ENCODE assay signal across 20 cellular contexts in the genomic region with DNA sequence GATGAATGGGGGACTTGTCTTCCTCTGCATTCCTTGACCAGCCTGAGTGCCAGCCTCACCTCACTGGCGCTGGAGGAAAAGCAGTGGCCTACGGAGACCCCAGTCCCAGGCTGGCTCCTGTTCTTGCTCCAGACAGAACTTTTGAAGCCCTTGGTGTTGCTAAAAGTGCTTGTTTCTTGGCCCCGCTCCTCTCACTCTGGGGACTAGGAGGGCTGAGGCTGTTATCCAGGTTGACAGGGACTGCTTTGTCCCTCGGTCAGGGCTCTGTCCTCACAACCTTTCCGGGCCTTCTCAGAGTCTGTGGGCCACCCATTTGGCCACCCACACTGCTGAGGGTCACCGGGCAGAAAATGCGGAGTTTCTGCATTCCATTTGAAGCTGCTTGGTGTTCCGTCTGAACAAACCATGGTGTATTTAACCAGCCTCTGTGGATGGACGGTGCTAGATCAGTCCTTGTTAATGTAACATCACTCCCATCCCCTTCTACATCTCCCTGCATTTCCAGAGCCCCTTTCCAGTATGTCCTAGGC. TPM values are rescaled to one million over a fixed set of nuclear protein-coding genes. Genes with fewer than 3 reads are reported as not detected.
DNase-seq lines count a peak whose midpoint lies in the region; ATAC-seq, FAIRE-seq and TF ChIP-seq lines count a peak whose summit lies in the region.
"Had no signal": no experiment of that assay in that cellular context is flagged by ENCODE, and none has a peak within 500 bp of the region (broad histone marks: within the 10 kb centered on the region; RNA-seq: fewer than 3 reads in every experiment).

No MANE protein-coding gene starts in this region.

- H3K4ac ChIP-seq in H1 (replicated peaks; ENCODE audit: insufficient read length, low read depth, low read length) (no peak overlapping the region), neuronal stem cell (ENCODE audit: low read length) (no peak overlapping the region)

- no peaks in the 10 kb centered on the region for H3K79me1 ChIP-seq in H1 (ENCODE audit: low read depth, low read length)
- H3K79me1 ChIP-seq in neuronal stem cell (ENCODE audit: low read depth, low read length): no peaks in the 10 kb centered on the region

- H2AK5ac ChIP-seq in H1 (ENCODE audit: low read depth, low read length) (peak overlapping the region; percentile 28; the same call in 1 of the 2 replicates), neuronal stem cell (ENCODE audit: low read depth, low read length) (no peak overlapping the region)

- H3K79me2 ChIP-seq in HepG2 (ENCODE audit: insufficient read depth, low read length): no peaks in the 10 kb centered on the region
- H3K79me2 ChIP-seq in H1 (ENCODE audit: control insufficient read depth in 1 of 2, insufficient read depth in 2 of 2, low read length in 2 of 2): no peaks in the 10 kb centered on the region

- DNase-seq in HepG2 (ENCODE audit: low spot score): no peak
- DNase-seq in right lobe of liver: no peak
- DNase-seq in H1 (ENCODE audit: low read depth in 1 of 2, low spot score in 2 of 2): no peak
- no peak for DNase-seq in neuronal stem cell (ENCODE audit: low spot score)
- DNase-seq in spleen: peak; percentile 32
- DNase-seq in DMS53 treated with DMSO at 0.1 percent for 48 hours (lab: John Stamatoyannopoulos, UW; ENCODE audit: unreplicated experiment): no peak
- DNase-seq in AG08396 (ENCODE audit: low spot score): no peak
- DNase-seq in NCI-H2227 (lab: John Stamatoyannopoulos, UW; ENCODE audit: unreplicated experiment): no peak
- DNase-seq: 8988T; BE2C; C1 segment of cervical spinal cord; CD4-positive, CD25-positive, alpha-beta regulatory T cell; CD8-positive, alpha-beta memory T cell; COR-L47; DMS 273 treated with DMSO at 0.1 percent for 48 hours; DMS53; HCEC 1CT had no signal

- TF ChIP-seq CTCF in HepG2 (CRISPR knock-in tag; IDR thresholded peaks at IDR 0.05) (no peak), right lobe of liver (IDR thresholded peaks at IDR 0.05) (no peak), H1 (IDR thresholded peaks at IDR 0.05; ENCODE audit: control extremely low read depth in 1 of 3, insufficient read depth in 1 of 3, low read depth in 1 of 3, low read length in 3 of 3) (no peak), spleen (IDR thresholded peaks at IDR 0.05 in 8 of 11, conservative IDR thresholded peaks at IDR 0.05 in 3 of 11) (no peak)

- H4K8ac ChIP-seq in H1 (ENCODE audit: extremely low read depth, insufficient read depth, low read length) (no peak overlapping the region), neuronal stem cell (ENCODE audit: low read depth, low read length) (no peak overlapping the region)

- H2AFZ ChIP-seq in HepG2 (ENCODE audit: low read length): no peak overlapping the region
- H2AFZ ChIP-seq in H1 (ENCODE audit: low read length): no peak overlapping the region
- peak overlapping the region; percentile 36 for H2AFZ ChIP-seq in neuronal stem cell (ENCODE audit: low read length)

- no peak overlapping the region for H3K56ac ChIP-seq in H1 (replicated peaks; ENCODE audit: insufficient read length, low read depth, low read length)

- TF ChIP-seq RAD21 in HepG2 (CRISPR knock-in tag; IDR thresholded peaks at IDR 0.05): no peak
- no peak for TF ChIP-seq RAD21 in H1 (IDR thresholded peaks at IDR 0.05 in 1 of 2, conservative IDR thresholded peaks at IDR 0.05 in 1 of 2; ENCODE audit: low read depth in 2 of 2, low read length in 2 of 2)

- no peak overlapping the region for H3K4me3 ChIP-seq in HepG2 (replicated peaks in 1 of 3; ENCODE audit: insufficient read depth in 1 of 3, low read depth in 2 of 3, low read length in 3 of 3)
- H3K4me3 ChIP-seq in right lobe of liver: no peak overlapping the region
- H3K4me3 ChIP-seq in H1 (ENCODE audit: extremely low read depth in 1 of 4, insufficient read depth in 2 of 4, low read depth in 3 of 4, low read length in 4 of 4): no peak overlapping the region
- no peak overlapping the region for H3K4me3 ChIP-seq in neuronal stem cell (ENCODE audit: low read length in 2 of 2)
- H3K4me3 ChIP-seq in spleen: no peak overlapping the region

- H3K4me2 ChIP-seq in HepG2 (ENCODE audit: low read depth, low read length) (peak overlapping the region; percentile 56; the same call in 1 of the 2 replicates), H1 (ENCODE audit: insufficient read depth in 1 of 2, low read depth in 2 of 2, low read length in 2 of 2) (no peak overlapping the region), neuronal stem cell (ENCODE audit: insufficient read depth, low read length, poor library complexity, severe bottlenecking) (no peak overlapping the region)

- TF ChIP-seq EP300 in HepG2 (IDR thresholded peaks at IDR 0.05; ENCODE audit: low read depth in 2 of 2, low read length in 2 of 2) (no peak), HepG2 (CRISPR knock-in tag; IDR thresholded peaks at IDR 0.05; ENCODE audit: borderline replicate concordance) (no peak), H1 (IDR thresholded peaks at IDR 0.05; ENCODE audit: borderline replicate concordance in 1 of 2, low read depth in 2 of 2, low read length in 2 of 2) (no peak)

- no peaks in the 10 kb centered on the region for H3K23me2 ChIP-seq in H1 (ENCODE audit: low read depth, low read length)

- H2BK20ac ChIP-seq in H1 (ENCODE audit: low read length): no peak overlapping the region

- H3K27me3 ChIP-seq in HepG2 (ENCODE audit: control insufficient read depth in 1 of 2, insufficient read depth in 2 of 2, low read length in 2 of 2) (peaks cover 0 to 8% of the 10 kb centered on the region in 2 experiments; a peak in 2 of 5 replicates), right lobe of liver (no peaks in the 10 kb centered on the region), H1 (replicated peaks in 1 of 4; ENCODE audit: control insufficient read depth in 3 of 4, extremely low read depth in 1 of 4, insufficient read depth in 3 of 4, low read length in 3 of 4) (no peaks in the 10 kb centered on the region), neuronal stem cell (ENCODE audit: control insufficient read depth in 3 of 3, insufficient read depth in 3 of 3, low read depth in 1 of 3, low read length in 3 of 3) (no peaks in the 10 kb centered on the region), spleen (replicated peaks in 1 of 7) (peaks cover 0 to 10% (median 0%) of the 10 kb centered on the region in 7 donors)
- H3K27me3 ChIP-seq: BE2C had no signal

- H3K27ac ChIP-seq in HepG2 (ENCODE audit: extremely low read length, insufficient read depth, low read length) (no peak overlapping the region), right lobe of liver (no peak overlapping the region), H1 (ENCODE audit: low read depth, low read length) (no peak overlapping the region), neuronal stem cell (replicated peaks; ENCODE audit: low read length) (no peak overlapping the region), spleen (no peak overlapping the region)

- H3K18ac ChIP-seq in H1 (ENCODE audit: extremely low read depth, low read length) (no peak overlapping the region), neuronal stem cell (ENCODE audit: low read length) (peak overlapping the region; percentile 40)

- FAIRE-seq in HepG2 (lab: Jason Lieb, UNC) (no peak), H1 (lab: Jason Lieb, UNC) (no peak)
- FAIRE-seq: G401.6, GM18507, H54 had no signal

- H2BK120ac ChIP-seq in H1 (replicated peaks; ENCODE audit: low read depth, low read length): peak overlapping the region; percentile 49
- no peak overlapping the region for H2BK120ac ChIP-seq in neuronal stem cell (ENCODE audit: low read depth, low read length)

- H4K5ac ChIP-seq in H1 (ENCODE audit: insufficient read length, low read depth, low read length): no peak overlapping the region

- peaks cover 44% of the 10 kb centered on the region for H3K4me1 ChIP-seq in HepG2 (ENCODE audit: insufficient read depth, low read length)
- H3K4me1 ChIP-seq in right lobe of liver: no peaks in the 10 kb centered on the region
- H3K4me1 ChIP-seq in H1 (replicated peaks in 1 of 4; ENCODE audit: control insufficient read depth in 3 of 4, insufficient read depth in 4 of 4, low read length in 3 of 4): peaks cover 0 to 6% (median 0%) of the 10 kb centered on the region in 4 experiments; a peak in 3 of 7 replicates
- peaks cover 0 to 3% of the 10 kb centered on the region in 2 donors for H3K4me1 ChIP-seq in neuronal stem cell (ENCODE audit: control insufficient read depth in 2 of 2, insufficient read depth in 1 of 2, low read depth in 1 of 2, low read length in 2 of 2)
- peaks cover 0 to 7% (median 0%) of the 10 kb centered on the region in 6 donors for H3K4me1 ChIP-seq in spleen
- H3K4me1 ChIP-seq: BE2C had no signal

- BruUV-seq in HepG2 (replicated peaks; lab: Mats Ljungman, UMichigan): no TSS peak

- H3K14ac ChIP-seq in H1 (ENCODE audit: insufficient read length) (no peak overlapping the region), neuronal stem cell (ENCODE audit: low read length) (no peak overlapping the region)

- POLR2A ChIA-PET in HepG2 (lab: Yijun Ruan, JAX) (interaction anchor here (1.1 to 3.9 kb wide), 3 partner anchors 31 to 43 kb away, joined by 3 to 21 read pairs (median 4); a partner anchor contains a TSS), H1 (lab: Charles Lee; ENCODE audit: partially characterized antibody) (interaction anchor here (1.7 to 20.1 kb wide), 3 partner anchors 9 to 43 kb away, joined by 8 to 235 read pairs (median 21); a partner anchor contains a TSS)

- H2BK15ac ChIP-seq in H1 (ENCODE audit: low read length): no peak overlapping the region
- no peak overlapping the region for H2BK15ac ChIP-seq in neuronal stem cell (ENCODE audit: low read length)

- ATAC-seq in HepG2 (peak; percentile 11), right lobe of liver (no peak)

- H3K9me3 ChIP-seq in HepG2 (ENCODE audit: low read length) (no peaks in the 10 kb centered on the region), right lobe of liver (no peaks in the 10 kb centered on the region), H1 (ENCODE audit: insufficient read depth in 2 of 2, low read depth in 1 of 2, low read length in 1 of 2) (no peaks in the 10 kb centered on the region), neuronal stem cell (replicated peaks in 1 of 2; ENCODE audit: control insufficient read depth in 2 of 2, insufficient read depth in 1 of 2, low read depth in 1 of 2, low read length in 2 of 2) (no peaks in the 10 kb centered on the region), spleen (no peaks in the 10 kb centered on the region)
- H3K9me3 ChIP-seq: BE2C had no signal

- H4K91ac ChIP-seq in H1 (replicated peaks; ENCODE audit: insufficient read length, low read length) (peak overlapping the region; percentile 77), neuronal stem cell (ENCODE audit: low read depth, low read length, poor library complexity) (no peak overlapping the region)

- H3K36me3 ChIP-seq in HepG2 (replicated peaks in 1 of 2; ENCODE audit: control insufficient read depth in 1 of 2, insufficient read depth in 2 of 2, low read length in 2 of 2) (no peaks in the 10 kb centered on the region), right lobe of liver (no peaks in the 10 kb centered on the region), H1 (ENCODE audit: control insufficient read depth in 2 of 4, insufficient read depth in 4 of 4, low read length in 3 of 4) (no peaks in the 10 kb centered on the region), neuronal stem cell (replicated peaks in 1 of 2; ENCODE audit: control insufficient read depth in 2 of 2, insufficient read depth in 2 of 2, low read length in 2 of 2) (no peaks in the 10 kb centered on the region), spleen (no peaks in the 10 kb centered on the region)
- H3K36me3 ChIP-seq: BE2C had no signal

- H2BK12ac ChIP-seq in H1 (ENCODE audit: low read depth, low read length) (no peak overlapping the region; the same call in 1 of the 2 replicates), neuronal stem cell (ENCODE audit: low read length) (no peak overlapping the region)

- WGBS in HepG2 (ENCODE audit: low lambda C conversion rate): 38% methylated on average over 9 of the region's 9 CpGs
- 75% methylated on average over 5 of the region's 9 CpGs for WGBS in right lobe of liver (ENCODE audit: insufficient coverage, low coverage, low lambda C conversion rate, missing lambda C conversion rate)
- WGBS in H1 (ENCODE audit: extremely low coverage in 1 of 2, insufficient coverage in 1 of 2, insufficient read length in 1 of 2, insufficient replicate concordance in 2 of 2, low coverage in 1 of 2, low lambda C conversion rate in 2 of 2, missing lambda C conversion rate in 1 of 2), 2 experiments: 94% methylated on average over 8 of the region's 9 CpGs; no CpG with 5 or more reads in 1 of the 2 experiments
- WGBS in neuronal stem cell (ENCODE audit: extremely low coverage in 2 of 2, insufficient read length in 2 of 2, insufficient replicate concordance in 1 of 2), 2 donors: no CpG with 5 or more reads among the region's 9 CpGs
- 85 to 91% (median 87%) methylated on average over 8 to 9 of the region's 9 CpGs for WGBS in spleen, 5 donors

- CTCF ChIA-PET in HepG2 (lab: Yijun Ruan, JAX; ENCODE audit: low intra/inter-chr PET ratio, low total read pairs) (no interaction called here), H1 (lab: Charles Lee; ENCODE audit: partially characterized antibody) (interaction anchor here (1.2 to 32.5 kb wide), 6 partner anchors 17 to 231 kb away, joined by 3 to 537 read pairs (median 6); a partner anchor contains a TSS)

- no peak for TF ChIP-seq POLR2A in HepG2 (IDR thresholded peaks at IDR 0.05; ENCODE audit: insufficient read depth in 1 of 2, low read depth in 2 of 2, low read length in 2 of 2)
- no peak for TF ChIP-seq POLR2A in right lobe of liver (IDR thresholded peaks at IDR 0.05)
- TF ChIP-seq POLR2A in H1 (IDR thresholded peaks at IDR 0.05; ENCODE audit: control extremely low read depth in 1 of 2, low read depth in 2 of 2, low read length in 2 of 2): no peak
- TF ChIP-seq POLR2A in spleen (IDR thresholded peaks at IDR 0.05): no peak

- H3K23ac ChIP-seq in H1 (ENCODE audit: insufficient read length) (no peak overlapping the region), neuronal stem cell (ENCODE audit: low read depth, low read length, poor library complexity) (no peak overlapping the region)

- H4K20me1 ChIP-seq in HepG2 (ENCODE audit: insufficient read depth, low read length) (no peaks in the 10 kb centered on the region), H1 (replicated peaks in 1 of 2; ENCODE audit: control insufficient read depth in 1 of 2, insufficient read depth in 2 of 2, low read length in 2 of 2) (no peaks in the 10 kb centered on the region)

- H2BK5ac ChIP-seq in H1 (ENCODE audit: low read depth, low read length): no peak overlapping the region
- no peak overlapping the region for H2BK5ac ChIP-seq in neuronal stem cell (ENCODE audit: low read length)

- in situ Hi-C loops in HepG2 (cut with HindIII; ENCODE audit: extremely low pct_ligation_motif_present, low pct_unique_long_range_greater_than_20kb): no loop called here

- H3K9ac ChIP-seq in HepG2 (ENCODE audit: insufficient read depth, low read depth, low read length): no peak overlapping the region
- no peak overlapping the region for H3K9ac ChIP-seq in H1 (replicated peaks in 1 of 4; ENCODE audit: extremely low read depth in 1 of 4, low read depth in 3 of 4, low read length in 3 of 4)
- H3K9ac ChIP-seq in neuronal stem cell (ENCODE audit: low read depth, low read length, poor library complexity): no peak overlapping the region

- intact Hi-C loops in HepG2 (cut with micrococcal nuclease; ENCODE audit: unreplicated experiment) (no loop called here), right lobe of liver (cut with DNase I) (no loop called here), spleen (cut with DNase I; ENCODE audit: low total_unique reads) (no loop called here)

RNA-seq across cellular contexts. Expression of a gene that starts 25.6 kb away (rescaled TPM):
- total RNA-seq in HepG2 (2016; rRNA removed; fragmentation: Illumina TruSeq; extraction: Trizol): 0.24 TPM in 1 of 2 replicates, not detected in the other
- 0.18 TPM in 1 of 2 replicates, not detected in the other for total RNA-seq in HepG2 (2016; cell fraction: cytosol; rRNA removed; fragmentation: Illumina TruSeq; extraction: Trizol; ENCODE audit: low read depth)
- 0.13 and 0.24 TPM in 2 replicates for total RNA-seq in HepG2 (2016; cell fraction: insoluble cytoplasmic fraction; rRNA removed; fragmentation: Illumina TruSeq; extraction: Trizol)
- 0.07 and 0.19 TPM in 2 replicates for total RNA-seq in HepG2 (2016; cell fraction: membrane; rRNA removed; fragmentation: Illumina TruSeq; extraction: Trizol)
- total RNA-seq in HepG2 (2016; cell fraction: nucleus; rRNA removed; fragmentation: Illumina TruSeq; extraction: Trizol): 0.28 and 0.59 TPM in 2 replicates
- 0.04 and 0.12 TPM in 2 replicates for polyA plus RNA-seq in HepG2 (2011; rRNA removed)
- 0.12 and 0.30 TPM in 2 replicates for polyA plus RNA-seq in HepG2 (2011; cell fraction: cytosol; rRNA removed)
- 0.21 and 0.24 TPM in 2 replicates for polyA plus RNA-seq in HepG2 (2011; cell fraction: nucleus; rRNA removed)
- 0.07 TPM in 1 of 2 replicates, not detected in the other for polyA plus RNA-seq in HepG2 (2012)
- 0.03 and 0.06 TPM in 2 replicates for polyA plus RNA-seq in HepG2 (2016; cell fraction: cytosol; fragmentation: Illumina TruSeq; extraction: Trizol; ENCODE audit: low read depth)
- polyA plus RNA-seq in HepG2 (2016; cell fraction: insoluble cytoplasmic fraction; fragmentation: Illumina TruSeq; extraction: Trizol; ENCODE audit: low read depth): 0.20 TPM in 1 of 2 replicates, not detected in the other
- 0.10 and 0.13 TPM in 2 replicates for polyA plus RNA-seq in HepG2 (2016; cell fraction: membrane; fragmentation: Illumina TruSeq; extraction: Trizol; ENCODE audit: low read depth)
- 0.40 and 0.51 TPM in 2 replicates for polyA plus RNA-seq in HepG2 (2016; cell fraction: nucleus; fragmentation: Illumina TruSeq; extraction: Trizol; ENCODE audit: insufficient read depth, low read depth)
- 0.09 and 1.4 TPM in 2 replicates for polyA minus RNA-seq in HepG2 (2011; rRNA and poly(A)+ RNA removed; ENCODE audit: low replicate concordance)
- polyA minus RNA-seq in HepG2 (2011; cell fraction: cytosol; rRNA and poly(A)+ RNA removed): 0.35 and 0.59 TPM in 2 replicates
- polyA minus RNA-seq in HepG2 (2011; cell fraction: nucleus; rRNA and poly(A)+ RNA removed): 0.64 TPM in 1 of 2 replicates, not detected in the other
- 1 to 10 TPM in 3 of 6 experiments, under 1 TPM in 3; 0.73 to 5.3 (median 0.96) TPM for total RNA-seq in right lobe of liver
- total RNA-seq in H1 (2021; fragmentation: NEBNext Ultra II Directional; extraction: Animal tissue kit (Norgen Biotek cat#: 25700)): 72.5 and 73.1 TPM in 2 replicates
- polyA plus RNA-seq in H1 (2011; rRNA removed): 26.4 and 27.7 TPM in 2 replicates
- polyA plus RNA-seq in H1 (2011; cell fraction: cytosol; rRNA removed): 15.1 TPM
- 33.9 TPM for polyA plus RNA-seq in H1 (2011; cell fraction: nucleus; rRNA removed)
- polyA plus RNA-seq in H1 (2012, experiment 1 of 2): 54.0 to 78.2 TPM (median 68.9 TPM) in 4 replicates
- polyA plus RNA-seq in H1 (2012, experiment 2 of 2): 70.7 TPM
- polyA plus RNA-seq in H1 (2013, experiment 1 of 2): 150 TPM
- 144 TPM for polyA plus RNA-seq in H1 (2013, experiment 2 of 2)
- 19.3 and 21.6 TPM in 2 replicates for polyA minus RNA-seq in H1 (2011; rRNA and poly(A)+ RNA removed)
- polyA minus RNA-seq in H1 (2011; cell fraction: cytosol; rRNA and poly(A)+ RNA removed): 41.2 TPM
- polyA minus RNA-seq in H1 (2011; cell fraction: nucleus; rRNA and poly(A)+ RNA removed): 19.9 TPM
- 1.0 TPM for polyA plus RNA-seq in neuronal stem cell (2013, experiment 1 of 2)
- 0.84 TPM for polyA plus RNA-seq in neuronal stem cell (2013, experiment 2 of 2)
- 10 to 100 TPM; 10.7 to 17.5 (median 11.9) TPM for total RNA-seq in spleen
- 1 to 10 TPM in 2 of 3 donors, under 1 TPM in 1; 0.96 to 1.7 (median 1.4) TPM for polyA plus RNA-seq in spleen
- total RNA-seq: CD4-positive, CD25-positive, alpha-beta regulatory T cell had no signal
- polyA plus RNA-seq: CD4-positive, CD25-positive, alpha-beta regulatory T cell had no signal

RNA-seq across cellular contexts. Expression of a gene that starts 43.2 kb away (rescaled TPM):
- total RNA-seq in HepG2 (2016; rRNA removed; fragmentation: Illumina TruSeq; extraction: Trizol) (779 and 1,144 TPM in 2 replicates), right lobe of liver (100 to 1,000 TPM in 5 of 6 experiments, 10 to 100 TPM in 1; 78.8 to 203 (median 146) TPM), spleen (100 to 1,000 TPM; 133 to 424 (median 306) TPM)
- 61.7 and 76.7 TPM in 2 replicates for total RNA-seq in HepG2 (2016; cell fraction: cytosol; rRNA removed; fragmentation: Illumina TruSeq; extraction: Trizol; ENCODE audit: low read depth)
- total RNA-seq in HepG2 (2016; cell fraction: insoluble cytoplasmic fraction; rRNA removed; fragmentation: Illumina TruSeq; extraction: Trizol): 790 and 1,072 TPM in 2 replicates
- 128 and 141 TPM in 2 replicates for total RNA-seq in HepG2 (2016; cell fraction: membrane; rRNA removed; fragmentation: Illumina TruSeq; extraction: Trizol)
- 591 and 635 TPM in 2 replicates for total RNA-seq in HepG2 (2016; cell fraction: nucleus; rRNA removed; fragmentation: Illumina TruSeq; extraction: Trizol)
- polyA plus RNA-seq in HepG2 (2011; rRNA removed) (91.5 and 105 TPM in 2 replicates), H1 (2011; rRNA removed) (61.2 and 61.5 TPM in 2 replicates), spleen (100 to 1,000 TPM; 113 to 161 (median 152) TPM)
- polyA plus RNA-seq in HepG2 (2011; cell fraction: cytosol; rRNA removed): 50.8 and 75.9 TPM in 2 replicates
- 99.7 and 139 TPM in 2 replicates for polyA plus RNA-seq in HepG2 (2011; cell fraction: nucleus; rRNA removed)
- 351 and 573 TPM in 2 replicates for polyA plus RNA-seq in HepG2 (2012)
- polyA plus RNA-seq in HepG2 (2016; cell fraction: cytosol; fragmentation: Illumina TruSeq; extraction: Trizol; ENCODE audit: low read depth): 29.0 and 32.7 TPM in 2 replicates
- polyA plus RNA-seq in HepG2 (2016; cell fraction: insoluble cytoplasmic fraction; fragmentation: Illumina TruSeq; extraction: Trizol; ENCODE audit: low read depth): 1,733 and 1,875 TPM in 2 replicates
- 54.0 and 78.7 TPM in 2 replicates for polyA plus RNA-seq in HepG2 (2016; cell fraction: membrane; fragmentation: Illumina TruSeq; extraction: Trizol; ENCODE audit: low read depth)
- polyA plus RNA-seq in HepG2 (2016; cell fraction: nucleus; fragmentation: Illumina TruSeq; extraction: Trizol; ENCODE audit: insufficient read depth, low read depth): 1,027 and 1,033 TPM in 2 replicates
- polyA minus RNA-seq in HepG2 (2011; rRNA and poly(A)+ RNA removed; ENCODE audit: low replicate concordance): 22.3 and 47.2 TPM in 2 replicates
- 85.0 and 124 TPM in 2 replicates for polyA minus RNA-seq in HepG2 (2011; cell fraction: cytosol; rRNA and poly(A)+ RNA removed)
- polyA minus RNA-seq in HepG2 (2011; cell fraction: nucleus; rRNA and poly(A)+ RNA removed): 218 and 248 TPM in 2 replicates
- 1,442 and 1,478 TPM in 2 replicates for total RNA-seq in H1 (2021; fragmentation: NEBNext Ultra II Directional; extraction: Animal tissue kit (Norgen Biotek cat#: 25700))
- 262 TPM for polyA plus RNA-seq in H1 (2011; cell fraction: cytosol; rRNA removed)
- polyA plus RNA-seq in H1 (2011; cell fraction: nucleus; rRNA removed): 125 TPM
- 864 to 1,058 TPM (median 903 TPM) in 4 replicates for polyA plus RNA-seq in H1 (2012, experiment 1 of 2)
- polyA plus RNA-seq in H1 (2012, experiment 2 of 2): 81.1 TPM
- 607 TPM for polyA plus RNA-seq in H1 (2013, experiment 1 of 2)
- 625 TPM for polyA plus RNA-seq in H1 (2013, experiment 2 of 2)
- 73.2 and 117 TPM in 2 replicates for polyA minus RNA-seq in H1 (2011; rRNA and poly(A)+ RNA removed)
- 146 TPM for polyA minus RNA-seq in H1 (2011; cell fraction: cytosol; rRNA and poly(A)+ RNA removed)
- polyA minus RNA-seq in H1 (2011; cell fraction: nucleus; rRNA and poly(A)+ RNA removed): 137 TPM
- polyA plus RNA-seq in neuronal stem cell (2013, experiment 1 of 2): 370 TPM
- 367 TPM for polyA plus RNA-seq in neuronal stem cell (2013, experiment 2 of 2)
